Comparison of ENCODE assay signal across 23 cellular contexts in genomic region chr3:58105196-58105595, GRCh38.
"Had no signal": no experiment of that assay in that cellular context is flagged by ENCODE, and none has a peak within 500 bp of the region (broad histone marks: within the 10 kb centered on the region; RNA-seq: fewer than 3 reads in every experiment).

No MANE protein-coding gene starts in this region.

- H3K27me3 ChIP-seq: colonic mucosa, left lung, neutrophil, pancreas, right lobe of liver, testis had no signal

- H3K9me3 Mint-ChIP-seq: dendritic cell treated with granulocyte-macrophage colony-stimulating factor and Interleukin-4, amounts not matched to agents 40 ng/mL and 50 ng/mL, for 4 days; endodermal cell; natural killer cell treated with Interleukin-12 subunit alpha and Interleukin-12 subunit beta and Interleukin-15 and Interleukin-18, amount 100 ng/mL, for 72 hours; neural crest cell; type B pancreatic cell had no signal

- ATAC-seq: left lung; natural killer cell treated with Interleukin-12 subunit alpha and Interleukin-12 subunit beta and Interleukin-15 and Interleukin-18, amount 100 ng/mL, for 72 hours; pancreas; stimulated activated naive CD8-positive, alpha-beta T cell treated with anti-CD3 and anti-CD28 coated beads, Interleukin-15, amount 100 ng/mL, for 72 hours had no signal

- H3K4me3 Mint-ChIP-seq: dendritic cell treated with granulocyte-macrophage colony-stimulating factor and Interleukin-4, amounts not matched to agents 40 ng/mL and 50 ng/mL, for 4 days; endodermal cell; natural killer cell treated with Interleukin-12 subunit alpha and Interleukin-12 subunit beta and Interleukin-15 and Interleukin-18, amount 100 ng/mL, for 72 hours; neural crest cell; stimulated activated naive CD8-positive, alpha-beta T cell treated with anti-CD3 and anti-CD28 coated beads, Interleukin-15, amount 100 ng/mL, for 72 hours; type B pancreatic cell had no signal

- H3K4me3 ChIP-seq: colonic mucosa, left lung, pancreas, right lobe of liver, smooth muscle cell, testis had no signal

- H3K27ac Mint-ChIP-seq: dendritic cell treated with granulocyte-macrophage colony-stimulating factor and Interleukin-4, amounts not matched to agents 40 ng/mL and 50 ng/mL, for 4 days; natural killer cell treated with Interleukin-12 subunit alpha and Interleukin-12 subunit beta and Interleukin-15 and Interleukin-18, amount 100 ng/mL, for 72 hours; stimulated activated naive CD8-positive, alpha-beta T cell treated with anti-CD3 and anti-CD28 coated beads, Interleukin-15, amount 100 ng/mL, for 72 hours had no signal

- H3K36me3 ChIP-seq: neutrophil had no signal

- H3K4me2 ChIP-seq: smooth muscle cell had no signal

- H3K4me1 ChIP-seq: colonic mucosa, left lung had no signal

- DNase-seq: caudate nucleus; colonic mucosa; effector CD8-positive, alpha-beta T cell; endodermal cell; kidney; left lung; mesendoderm; pancreas; retina; right lobe of liver; stimulated activated CD4-positive, alpha-beta T cell treated with anti-CD3 and anti-CD28 coated beads, Interleukin-12 subunit alpha, Interleukin-12 subunit beta, amount 100 ng/mL, for 4 hours; stimulated activated CD4-positive, alpha-beta T cell treated with anti-CD3 and anti-CD28 coated beads, Interleukin-1b, Interleukin-23, amount 100 ng/mL, for 48 hours; stimulated activated CD4-positive, alpha-beta T cell treated with anti-CD3 and anti-CD28 coated beads, Interleukin-4, amount 100 ng/mL, for 1 hour; stimulated activated CD8-positive, alpha-beta memory T cell treated with anti-CD3 and anti-CD28 coated beads, Interleukin-4, amount 100 ng/mL, for 48 hours; stimulated activated naive CD4-positive, alpha-beta T cell; stimulated activated naive CD8-positive, alpha-beta T cell treated with anti-CD3 and anti-CD28 coated beads, Interleukin-15, amount 100 ng/mL, for 72 hours; testis had no signal

- H3K9me3 ChIP-seq: colonic mucosa, left lung, neutrophil, pancreas, right lobe of liver, testis had no signal

- H3K27ac ChIP-seq: colonic mucosa, left lung, neutrophil, testis had no signal

- H3K27me3 Mint-ChIP-seq: dendritic cell treated with granulocyte-macrophage colony-stimulating factor and Interleukin-4, amounts not matched to agents 40 ng/mL and 50 ng/mL, for 4 days; natural killer cell treated with Interleukin-12 subunit alpha and Interleukin-12 subunit beta and Interleukin-15 and Interleukin-18, amount 100 ng/mL, for 72 hours; stimulated activated naive CD8-positive, alpha-beta T cell treated with anti-CD3 and anti-CD28 coated beads, Interleukin-15, amount 100 ng/mL, for 72 hours; type B pancreatic cell had no signal
